25 cellular contexts compared by ENCODE assay signal in genomic region chr3:25818335-25818734, GRCh38. TPM values are rescaled to one million over a fixed set of nuclear protein-coding genes. Genes with fewer than 3 reads are reported as not detected.
A peak's percentile ranks its signal among the peaks of the same experiment; 100 is the strongest.
DNase-seq lines count a peak whose midpoint lies in the region; ATAC-seq, FAIRE-seq and TF ChIP-seq lines count a peak whose summit lies in the region.
"Had no signal": no experiment of that assay in that cellular context is flagged by ENCODE, and none has a peak within 500 bp of the region (broad histone marks: within the 10 kb centered on the region; RNA-seq: fewer than 3 reads in every experiment).

No MANE protein-coding gene starts in this region.

- no peak overlapping the region for H3K4me3 Mint-ChIP-seq in astrocyte (ENCODE audit: unreplicated experiment)
- H3K4me3 Mint-ChIP-seq: CD4-positive, alpha-beta T cell; T-cell had no signal

- H4K20me1 ChIP-seq in astrocyte (ENCODE audit: insufficient read depth, low read length) = no peaks in the 10 kb centered on the region

- H3K27me3 ChIP-seq in astrocyte (ENCODE audit: insufficient read depth, low read length) (peaks cover 3% of the 10 kb centered on the region), heart right ventricle (peaks cover 0 to 4% (median 0%) of the 10 kb centered on the region in 7 donors)

- no peak for TF ChIP-seq POLR2A in GM18505 (IDR thresholded peaks at IDR 0.05; ENCODE audit: borderline replicate concordance, extremely low read depth, insufficient read depth, insufficient read length)

- TF ChIP-seq CTCF in astrocyte (IDR thresholded peaks at IDR 0.05; ENCODE audit: insufficient read depth, low read depth, low read length) (no peak), heart right ventricle (IDR thresholded peaks at IDR 0.05) (no peak)

- H3K36me3 Mint-ChIP-seq in astrocyte (ENCODE audit: low read depth, unreplicated experiment) = no peaks in the 10 kb centered on the region
- H3K36me3 Mint-ChIP-seq: T-cell had no signal

- 84% methylated on average over 4 of the region's 4 CpGs for WGBS in heart right ventricle, 2 donors

- no peak overlapping the region for H3K4me2 ChIP-seq in astrocyte (ENCODE audit: low read length)
- H3K4me2 ChIP-seq: A549, SK-N-SH had no signal

- H3K79me2 ChIP-seq in astrocyte (ENCODE audit: insufficient read depth, low read length) = no peaks in the 10 kb centered on the region

- DNase-seq in astrocyte (ENCODE audit: low read depth) (no peak), heart right ventricle (no peak), kidney glomerular epithelial cell (lab: John Stamatoyannopoulos, UW) (no peak)
- no peak for DNase-seq in stimulated activated CD4-positive, alpha-beta T cell treated with anti-CD3 and anti-CD28 coated beads, Interleukin-4, amount 100 ng/mL, for 1 hour
- DNase-seq: Caco-2; CD4-positive, alpha-beta T cell; EL; KG1; NCI-H1417 treated with DMSO at 0.1 percent for 48 hours; NCI-H187 treated with DMSO at 0.1 percent for 48 hours; NCI-H2227 treated with DMSO at 0.1 percent for 48 hours; NCI-H510A treated with DMSO at 0.1 percent for 48 hours; NCI-H82; RPMI8226; SHP77 treated with DMSO at 0.1 percent for 48 hours; SK-N-SH; T-cell had no signal

- H3K4me1 ChIP-seq in astrocyte (ENCODE audit: insufficient read depth, low read length) = peaks cover 5% of the 10 kb centered on the region
- peaks cover 0 to 7% (median 0%) of the 10 kb centered on the region in 9 donors for H3K4me1 ChIP-seq in heart right ventricle
- H3K4me1 ChIP-seq: A549, Caco-2 had no signal

- no peak overlapping the region for H3K9ac ChIP-seq in astrocyte (ENCODE audit: low read length)
- H3K9ac ChIP-seq: SK-N-SH had no signal

- H3K27ac Mint-ChIP-seq in astrocyte (ENCODE audit: unreplicated experiment) = no peak overlapping the region
- H3K27ac Mint-ChIP-seq: CD4-positive, alpha-beta T cell; T-cell had no signal

- intact Hi-C loops in heart right ventricle (cut with DNase I) = no loop called here

- peaks cover 1% of the 10 kb centered on the region for H3K9me3 Mint-ChIP-seq in astrocyte (ENCODE audit: unreplicated experiment)
- H3K9me3 Mint-ChIP-seq: CD4-positive, alpha-beta T cell; T-cell had no signal

- H3K4me3 ChIP-seq in astrocyte (ENCODE audit: insufficient read depth, low read depth, low read length) (no peak overlapping the region), heart right ventricle (no peak overlapping the region)
- H3K4me3 ChIP-seq: A549 had no signal

- H3K36me3 ChIP-seq in astrocyte (ENCODE audit: insufficient read depth, low read length) (no peaks in the 10 kb centered on the region), heart right ventricle (no peaks in the 10 kb centered on the region)

- H3K4me1 Mint-ChIP-seq in astrocyte (ENCODE audit: low read depth, unreplicated experiment) = peaks cover 12% of the 10 kb centered on the region
- H3K4me1 Mint-ChIP-seq: T-cell had no signal

- no peaks in the 10 kb centered on the region for H3K9me3 ChIP-seq in astrocyte (ENCODE audit: insufficient read depth, low read depth, low read length)
- H3K9me3 ChIP-seq in heart right ventricle = peaks cover 0 to 25% (median 0%) of the 10 kb centered on the region in 11 donors
- H3K9me3 ChIP-seq: A549, Caco-2, SK-N-SH had no signal

- H3K27me3 Mint-ChIP-seq in astrocyte (ENCODE audit: low read depth, unreplicated experiment) = no peaks in the 10 kb centered on the region

- H3K27ac ChIP-seq in astrocyte (ENCODE audit: low read depth, low read length) (no peak overlapping the region), heart right ventricle (no peak overlapping the region)
- H3K27ac ChIP-seq: A549 had no signal

- peak; percentile 23 for FAIRE-seq in astrocyte (lab: Jason Lieb, UNC)
- FAIRE-seq: A549, H1, HepG2 had no signal

- peak; percentile 48 for ATAC-seq in GM18505 (IDR thresholded peaks at IDR 0.05; ENCODE audit: unreplicated experiment)
- ATAC-seq in GM19395 (IDR thresholded peaks at IDR 0.05; ENCODE audit: unreplicated experiment) = peak; percentile 54
- ATAC-seq in HG02852 (IDR thresholded peaks at IDR 0.05; ENCODE audit: unreplicated experiment) = peak; percentile 54
- ATAC-seq in HG03095 (IDR thresholded peaks at IDR 0.05; ENCODE audit: unreplicated experiment) = no peak
- no peak for ATAC-seq in heart right ventricle
- ATAC-seq: A549, HepG2, PC-3, T-cell had no signal

- H2AFZ ChIP-seq in astrocyte (ENCODE audit: low read depth, low read length) = no peak overlapping the region

RNA-seq across cellular contexts. Expression of gene OXSM, which starts 28.4 kb away (rescaled TPM):
- 6.1 and 7.1 TPM in 2 replicates for total RNA-seq in astrocyte
- total RNA-seq in heart right ventricle = 10 to 100 TPM; 12.7 to 18.0 (median 16.1) TPM
- 10 to 100 TPM; 12.8 to 26.1 TPM for polyA plus RNA-seq in heart right ventricle

RNA-seq across cellular contexts. Expression of gene NGLY1, which starts 35.1 kb away (rescaled TPM):
- total RNA-seq in astrocyte (23.9 and 28.0 TPM in 2 replicates), heart right ventricle (10 to 100 TPM; 23.4 to 40.3 (median 27.8) TPM)
- 10 to 100 TPM; 25.4 to 33.9 TPM for polyA plus RNA-seq in heart right ventricle

Comparison
In these comparisons a context has a peak if more than half of its experiments do, and no peak if none do; other contexts are left out.
1. ATAC-seq: peak in GM18505 (single experiment), GM19395 (single experiment) and HG02852 (single experiment); none in HG03095 (single experiment) and heart right ventricle (0 of 8).